ENCODE assay signal across 9 cellular contexts in the genomic region with DNA sequence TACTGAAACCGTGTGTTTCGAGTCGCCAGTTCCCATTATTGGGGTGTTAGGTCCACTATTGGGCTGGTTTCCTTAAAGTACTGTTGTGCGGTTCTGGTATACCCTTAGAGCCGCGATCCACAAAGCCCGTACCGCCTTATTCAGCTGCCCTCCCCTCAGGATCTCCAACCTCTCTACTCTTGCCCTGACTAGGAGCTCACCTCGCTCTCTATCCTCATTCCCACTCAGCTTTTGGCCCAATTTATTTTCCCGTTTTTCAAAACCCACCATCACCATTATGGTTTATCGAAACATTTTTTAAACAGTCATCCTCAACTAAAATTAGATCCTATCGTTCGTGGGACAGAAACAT. TPM values are rescaled to one million over a fixed set of nuclear protein-coding genes. Genes with fewer than 3 reads are reported as not detected.
DNase-seq lines count a peak whose midpoint lies in the region; ATAC-seq, FAIRE-seq and TF ChIP-seq lines count a peak whose summit lies in the region.
"Had no signal": no experiment of that assay in that cellular context is flagged by ENCODE, and none has a peak within 500 bp of the region (broad histone marks: within the 10 kb centered on the region; RNA-seq: fewer than 3 reads in every experiment).

No MANE protein-coding gene starts in this region.

- no peak for TF ChIP-seq POLR2A in GM12878 (IDR thresholded peaks at IDR 0.05; ENCODE audit: low read depth, low read length)

- H3K4me2 ChIP-seq in GM12878 (ENCODE audit: control insufficient read depth, insufficient read depth): peak overlapping the region; percentile 24; the same call in 1 of the 2 replicates

- no peaks in the 10 kb centered on the region for H3K79me2 ChIP-seq in GM12878 (ENCODE audit: control insufficient read depth, insufficient read depth, low read length)

- BruUV-seq in GM12878 (replicated peaks; lab: Mats Ljungman, UMichigan): no TSS peak

- TF ChIP-seq CTCF in GM12878 (IDR thresholded peaks at IDR 0.05 in 2 of 3, conservative IDR thresholded peaks at IDR 0.05 in 1 of 3; ENCODE audit: control insufficient read depth in 2 of 3, extremely low read depth in 1 of 3, insufficient read depth in 1 of 3, low read depth in 3 of 3, low read length in 3 of 3) (no peak), kidney epithelial cell (IDR thresholded peaks at IDR 0.05; ENCODE audit: insufficient read depth, low read length, poor library complexity, severe bottlenecking) (no peak)

- H3K36me3 ChIP-seq in GM12878 (ENCODE audit: control insufficient read depth in 2 of 2, insufficient read depth in 2 of 2, low read length in 1 of 2) (no peaks in the 10 kb centered on the region), kidney epithelial cell (ENCODE audit: control insufficient read depth, insufficient read depth, low read length) (no peaks in the 10 kb centered on the region), thymus (ENCODE audit: control insufficient read depth, insufficient read depth) (no peaks in the 10 kb centered on the region)

- SMC1A ChIA-PET in GM12878 (lab: Charles Lee; ENCODE audit: uncharacterized antibody, unreplicated experiment): interaction anchor here (1.0 kb wide), 1 partner anchor 90 kb away, joined by 3 read pairs; no protein-coding TSS in a partner anchor

- no peak for TF ChIP-seq RAD21 in GM12878 (IDR thresholded peaks at IDR 0.05; ENCODE audit: insufficient read depth, low read depth, low read length)

- H3K27ac ChIP-seq in GM12878 (ENCODE audit: control insufficient read depth, insufficient read depth): no peak overlapping the region
- peak overlapping the region; percentile 76 for H3K27ac ChIP-seq in thymus (ENCODE audit: low read depth)

- POLR2A ChIA-PET in GM12878 (lab: Charles Lee): interaction anchor here (1.0 to 1.4 kb wide), 3 partner anchors 9 to 41 kb away, joined by 3 to 6 read pairs (median 4); no protein-coding TSS in a partner anchor

- TF ChIP-seq EP300 in GM12878 (IDR thresholded peaks at IDR 0.05; ENCODE audit: borderline replicate concordance in 1 of 2, control insufficient read depth in 1 of 2, low read depth in 2 of 2, low read length in 2 of 2): no peak

- H4K20me1 ChIP-seq in GM12878 (ENCODE audit: control insufficient read depth, insufficient read depth): no peaks in the 10 kb centered on the region

- H3K4me3 ChIP-seq in GM12878 (no peak overlapping the region; the same call in 1 of the 2 replicates), kidney epithelial cell (ENCODE audit: low read depth, low read length) (peak overlapping the region; percentile 60), thymus (ENCODE audit: low read length) (peak overlapping the region; percentile 45)

- no peaks in the 10 kb centered on the region for H3K4me1 ChIP-seq in GM12878 (ENCODE audit: control insufficient read depth, insufficient read depth, low read length)
- peaks cover 4% of the 10 kb centered on the region for H3K4me1 ChIP-seq in thymus (ENCODE audit: control insufficient read depth, insufficient read depth, low read length)

- peak in 2 of 3 experiments; percentile 50 to 80 for DNase-seq in NCI-H1417 (lab: John Stamatoyannopoulos, UW)
- DNase-seq in NCI-H1417 treated with DMSO at 0.1 percent for 48 hours (lab: John Stamatoyannopoulos, UW): no peak
- no peak for DNase-seq in GM12878 (ENCODE audit: low read depth, low spot score)
- DNase-seq in kidney epithelial cell (ENCODE audit: low read depth): no peak
- DNase-seq in SW480 (ENCODE audit: low spot score): no peak
- DNase-seq: AML-193 had no signal

- H2AFZ ChIP-seq in GM12878 (ENCODE audit: control insufficient read depth, low read depth, low read length): no peak overlapping the region

- in situ Hi-C loops in GM12878 (cut with MboI): no loop called here

- peak; percentile 12; the same call in 2 of the 3 replicates for ATAC-seq in GM12878
- ATAC-seq in GM21529 (IDR thresholded peaks at IDR 0.05; ENCODE audit: unreplicated experiment): no peak
- ATAC-seq in GM18909 (IDR thresholded peaks at IDR 0.05; ENCODE audit: poor library complexity, unreplicated experiment): no peak

- H3K9me3 ChIP-seq in GM12878 (replicated peaks; ENCODE audit: control insufficient read depth, insufficient read depth, low read length) (no peaks in the 10 kb centered on the region; the same call in 2 of the 3 replicates), thymus (ENCODE audit: control insufficient read depth) (no peaks in the 10 kb centered on the region)

- H3K9ac ChIP-seq in GM12878 (ENCODE audit: control insufficient read depth, insufficient read depth, low read length): no peak overlapping the region

- FAIRE-seq in GM12878 (lab: Jason Lieb, UNC): no peak

- no peaks in the 10 kb centered on the region; a peak in 2 of 4 replicates for H3K27me3 ChIP-seq in GM12878 (replicated peaks in 1 of 2; ENCODE audit: control insufficient read depth in 2 of 2, insufficient read depth in 2 of 2, low read length in 1 of 2)
- no peaks in the 10 kb centered on the region for H3K27me3 ChIP-seq in kidney epithelial cell (ENCODE audit: control insufficient read depth, insufficient read depth, low read length)
- peaks cover 4% of the 10 kb centered on the region for H3K27me3 ChIP-seq in thymus (ENCODE audit: control insufficient read depth, insufficient read depth)

- CTCF ChIA-PET in GM12878 (lab: Yijun Ruan, JAX): interaction anchor here (0.6 to 1.7 kb wide), 4 partner anchors 10 to 81 kb away, joined by 3 to 6 read pairs (median 3); no protein-coding TSS in a partner anchor

- RAD21 ChIA-PET in GM12878 (lab: Charles Lee; ENCODE audit: unreplicated experiment): interaction anchor here (0.7 to 2.1 kb wide), 3 partner anchors 8 to 20 kb away, joined by 3 to 6 read pairs (median 4); no protein-coding TSS in a partner anchor

- intact Hi-C loops in GM12878 (cut with micrococcal nuclease; ENCODE audit: unreplicated experiment): no loop called here

- 34% methylated on average over 13 of the region's 13 CpGs for WGBS in GM12878 (ENCODE audit: insufficient coverage, insufficient replicate concordance, low lambda C conversion rate, missing lambda C conversion rate)
- under 1% methylated on average over 13 of the region's 13 CpGs for WGBS in thymus

TF ChIP-seq in GM12878, 131 proteins besides CTCF, POLR2A, EP300 and RAD21:
- no peak for TF ChIP-seq NFXL1 (IDR thresholded peaks at IDR 0.05; ENCODE audit: borderline replicate concordance)
- TF ChIP-seq, protein P1, sequence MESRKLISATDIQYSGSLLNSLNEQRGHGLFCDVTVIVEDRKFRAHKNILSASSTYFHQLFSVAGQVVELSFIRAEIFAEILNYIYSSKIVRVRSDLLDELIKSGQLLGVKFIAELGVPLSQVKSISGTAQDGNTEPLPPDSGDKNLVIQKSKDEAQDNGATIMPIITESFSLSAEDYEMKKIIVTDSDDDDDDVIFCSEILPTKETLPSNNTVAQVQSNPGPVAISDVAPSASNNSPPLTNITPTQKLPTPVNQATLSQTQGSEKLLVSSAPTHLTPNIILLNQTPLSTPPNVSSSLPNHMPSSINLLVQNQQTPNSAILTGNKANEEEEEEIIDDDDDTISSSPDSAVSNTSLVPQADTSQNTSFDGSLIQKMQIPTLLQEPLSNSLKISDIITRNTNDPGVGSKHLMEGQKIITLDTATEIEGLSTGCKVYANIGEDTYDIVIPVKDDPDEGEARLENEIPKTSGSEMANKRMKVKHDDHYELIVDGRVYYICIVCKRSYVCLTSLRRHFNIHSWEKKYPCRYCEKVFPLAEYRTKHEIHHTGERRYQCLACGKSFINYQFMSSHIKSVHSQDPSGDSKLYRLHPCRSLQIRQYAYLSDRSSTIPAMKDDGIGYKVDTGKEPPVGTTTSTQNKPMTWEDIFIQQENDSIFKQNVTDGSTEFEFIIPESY (IDR thresholded peaks at IDR 0.05): no peak
- no peak for TF ChIP-seq IKZF1 (conservative IDR thresholded peaks at IDR 0.05)
- TF ChIP-seq YBX1 (IDR thresholded peaks at IDR 0.05): no peak

RNA-seq across cellular contexts. Expression of a gene that starts 0.5 kb away (rescaled TPM):
- 12.6 and 14.2 TPM in 2 replicates for total RNA-seq in GM12878 (2013; cell fraction: nucleolus; rRNA removed)
- total RNA-seq in GM12878 (2014; rRNA removed): 0.71 TPM in 1 of 2 replicates, not detected in the other
- not detected in 2 replicates for total RNA-seq in GM12878 (2014; rRNA removed; fragmentation: Illumina TruSeq; extraction: Trizol)
- total RNA-seq in GM12878 (2021): 0.13 and 0.28 TPM in 2 replicates
- not detected for polyA plus RNA-seq in GM12878 (2011; ENCODE audit: low read depth)
- polyA plus RNA-seq in GM12878 (2011; rRNA removed): 5.3 and 9.3 TPM in 2 replicates
- polyA plus RNA-seq in GM12878 (2011; cell fraction: cytosol; rRNA removed): 9.9 and 10.7 TPM in 2 replicates
- polyA plus RNA-seq in GM12878 (2011; cell fraction: nucleus; rRNA removed): 9.5 and 15.3 TPM in 2 replicates
- polyA plus RNA-seq in GM12878 (2012): not detected in 2 replicates
- 0.03 TPM in 1 of 2 replicates, not detected in the other for polyA plus RNA-seq in GM12878 (2014; fragmentation: Illumina TruSeq; extraction: Trizol)
- under 1 TPM in 1 of 2 experiments, not detected in 1; 0.05 TPM for polyA plus RNA-seq in GM12878 (2014; fragmentation: Nextera tagmentation; extraction: Ambion mirVana)
- not detected in 2 replicates for polyA plus RNA-seq in GM12878 (2014; rRNA removed)
- under 1 TPM; 0.03 to 0.28 TPM for polyA plus RNA-seq in GM12878 (2016; fragmentation: Nextera tagmentation; extraction: Ambion mirVana)
- polyA minus RNA-seq in GM12878 (2011; rRNA and poly(A)+ RNA removed): 12.0 and 14.0 TPM in 2 replicates
- 3.7 and 4.7 TPM in 2 replicates for polyA minus RNA-seq in GM12878 (2011; cell fraction: cytosol; rRNA and poly(A)+ RNA removed)
- polyA minus RNA-seq in GM12878 (2011; cell fraction: nucleus; rRNA and poly(A)+ RNA removed): 6.5 and 20.4 TPM in 2 replicates
- total RNA-seq in kidney epithelial cell: 3.8 and 6.1 TPM in 2 replicates
- 3.5 TPM for polyA plus RNA-seq in thymus

Comparison
In these comparisons a context has a peak if more than half of its experiments do, and no peak if none do; other contexts are left out.
1. DNase-seq: peak in NCI-H1417 (2 of 3); none in NCI-H1417 treated with DMSO at 0.1 percent for 48 hours (single experiment), GM12878 (single experiment), kidney epithelial cell (single experiment) and SW480 (single experiment).